Comparison of ENCODE assay signal across 8 cellular contexts in genomic region chr1:10398278-10398733, GRCh38. TPM values are rescaled to one million over a fixed set of nuclear protein-coding genes. Genes with fewer than 3 reads are reported as not detected.
A peak's percentile ranks its signal among the peaks of the same experiment; 100 is the strongest.
DNase-seq lines count a peak whose midpoint lies in the region; ATAC-seq and TF ChIP-seq lines count a peak whose summit lies in the region.

No MANE protein-coding gene starts in this region.

- H3K27ac Mint-ChIP-seq in brain: peak overlapping the region; percentile 91 to 95 (median 93)

- H3K9me3 ChIP-seq in muscle layer of duodenum (ENCODE audit: control insufficient read depth in 1 of 2, low read length in 2 of 2): no peaks in the 10 kb centered on the region

- peak overlapping the region; percentile 31 for H3K27ac ChIP-seq in muscle layer of duodenum (ENCODE audit: low read length)

- peaks cover 0 to 17% (median 10%) of the 10 kb centered on the region in 5 experiments for H3K9me3 Mint-ChIP-seq in brain

- H3K4me3 ChIP-seq in BJ (ENCODE audit: low read depth, low read length) (peak overlapping the region; percentile 78), muscle layer of duodenum (ENCODE audit: low read depth in 1 of 2, low read length in 2 of 2) (peak overlapping the region; percentile 84 to 94)

- H3K4me3 Mint-ChIP-seq in brain: peak overlapping the region; percentile 92 to 96 (median 92)

- peaks cover 0 to 13% of the 10 kb centered on the region in 2 donors for H3K4me1 ChIP-seq in muscle layer of duodenum (ENCODE audit: control insufficient read depth in 1 of 2, insufficient read depth in 2 of 2, low read length in 2 of 2)

- POLR2A ChIA-PET in BJ (lab: Charles Lee): interaction anchor here (1.0 to 2.7 kb wide), 2 partner anchors 11 to 45 kb away, joined by 4 to 9 read pairs; no protein-coding TSS in a partner anchor

- peaks cover 5% of the 10 kb centered on the region for H3K27me3 Mint-ChIP-seq in brain

- H3K36me3 ChIP-seq in BJ (ENCODE audit: control insufficient read depth, insufficient read depth, low read length) (no peaks in the 10 kb centered on the region), muscle layer of duodenum (ENCODE audit: control insufficient read depth in 1 of 2, insufficient read depth in 2 of 2, low read length in 2 of 2) (peaks cover 0 to 3% of the 10 kb centered on the region in 2 donors)

- H3K27me3 ChIP-seq in BJ (ENCODE audit: control insufficient read depth, insufficient read depth, low read length) (no peaks in the 10 kb centered on the region), muscle layer of duodenum (ENCODE audit: low read depth, low read length) (no peaks in the 10 kb centered on the region)

- H3K4me1 Mint-ChIP-seq in brain: peaks cover 33% of the 10 kb centered on the region

- TF ChIP-seq CTCF in BJ (IDR thresholded peaks at IDR 0.05; ENCODE audit: insufficient read depth, low read depth, low read length) (no peak), brain (conservative IDR thresholded peaks at IDR 0.05) (no peak)

- CTCF ChIA-PET in BJ (lab: Yijun Ruan, JAX): interaction anchor here (0.9 to 2.1 kb wide), 4 partner anchors 10 to 31 kb away, joined by 3 to 10 read pairs (median 5); no protein-coding TSS in a partner anchor

- DNase-seq in BJ (ENCODE audit: low read depth) (no peak), left lobe of liver (ENCODE audit: low spot score) (no peak), DMS153 (lab: John Stamatoyannopoulos, UW) (no peak)

- ATAC-seq in HG03439 (IDR thresholded peaks at IDR 0.05; ENCODE audit: unreplicated experiment) (peak; percentile 24), GM21447 (IDR thresholded peaks at IDR 0.05; ENCODE audit: unreplicated experiment) (no peak), left lobe of liver (no peak), HG03571 (IDR thresholded peaks at IDR 0.05; ENCODE audit: unreplicated experiment) (no peak)

- peaks cover 56% of the 10 kb centered on the region for H3K36me3 Mint-ChIP-seq in brain

RNA-seq across cellular contexts. Expression of gene PGD, which starts 0.6 kb away (rescaled TPM):
- 78.3 and 88.8 TPM in 2 replicates for polyA plus RNA-seq in BJ (2011; rRNA removed)
- 77.4 and 82.8 TPM in 2 replicates for polyA minus RNA-seq in BJ (2011; rRNA and poly(A)+ RNA removed)
- polyA plus RNA-seq in brain (ENCODE audit: insufficient read depth, low read depth, low replicate concordance): 308 TPM
- 51.2 TPM for total RNA-seq in left lobe of liver

RNA-seq across cellular contexts. Expression of gene CENPS, which starts 31.9 kb away (rescaled TPM):
- polyA plus RNA-seq in BJ (2011; rRNA removed) (8.5 and 9.6 TPM in 2 replicates), brain (ENCODE audit: insufficient read depth, low read depth, low replicate concordance) (20.4 TPM)
- 2.3 and 3.9 TPM in 2 replicates for polyA minus RNA-seq in BJ (2011; rRNA and poly(A)+ RNA removed)
- total RNA-seq in left lobe of liver: 9.7 TPM

RNA-seq across cellular contexts. Expression of gene CORT, which starts 51.5 kb away (rescaled TPM):
- polyA plus RNA-seq in BJ (2011; rRNA removed): 0.12 TPM in 1 of 2 replicates, not detected in the other
- not detected in 2 replicates for polyA minus RNA-seq in BJ (2011; rRNA and poly(A)+ RNA removed)
- 2.6 TPM for polyA plus RNA-seq in brain (ENCODE audit: insufficient read depth, low read depth, low replicate concordance)
- total RNA-seq in left lobe of liver: not detected
